Comparison of ENCODE assay signal across 1 cellular context in the genomic region with DNA sequence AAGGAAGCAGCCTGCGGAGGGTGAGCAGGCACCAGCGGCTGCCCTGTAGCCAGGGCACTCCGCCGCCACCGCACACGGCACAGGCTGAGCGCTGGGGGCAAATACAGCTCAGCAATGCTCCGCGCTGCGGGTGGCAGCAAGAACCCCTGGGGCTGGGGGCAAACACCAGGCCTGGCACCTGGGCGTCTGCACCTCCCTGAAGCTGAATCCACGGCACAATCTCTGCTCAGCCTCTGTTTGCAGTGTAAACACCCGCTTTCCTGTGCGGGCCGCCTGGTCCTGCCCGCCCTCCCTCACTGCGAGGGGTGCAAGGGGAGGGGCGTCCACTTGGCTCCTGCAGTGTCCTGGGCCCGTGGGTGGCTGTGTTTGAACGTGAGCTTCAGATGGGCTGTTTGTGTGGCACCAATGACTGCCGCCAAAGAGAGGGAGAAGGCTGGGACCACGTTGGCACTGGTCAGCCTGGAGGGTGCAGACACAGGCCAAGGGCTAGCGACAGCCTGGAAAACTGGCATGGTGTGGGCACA.
A peak's percentile ranks its signal among the peaks of the same experiment; 100 is the strongest.
TF ChIP-seq lines count a peak whose summit lies in the region.

No MANE protein-coding gene starts in this region.

TF ChIP-seq in HepG2, 621 proteins besides CTCF, POLR2A, EP300 and RAD21 (continued from another document and continues in another):
- TF ChIP-seq ZNF720 (CRISPR knock-in tag; IDR thresholded peaks at IDR 0.05) (no peak), NFATC3 (CRISPR knock-in tag; IDR thresholded peaks at IDR 0.05) (no peak), ZNF234 (CRISPR knock-in tag; conservative IDR thresholded peaks at IDR 0.05) (no peak), CCDC6 (CRISPR knock-in tag; IDR thresholded peaks at IDR 0.05) (no peak), ZBTB20 (CRISPR knock-in tag; IDR thresholded peaks at IDR 0.05; ENCODE audit: borderline replicate concordance, low read depth) (0 out of 2 replicates have a peak, but pooled peaks have one; percentile 38), FOXA3 (CRISPR knock-in tag; IDR thresholded peaks at IDR 0.05) (peak; percentile 98), ZSCAN20 (CRISPR knock-in tag; IDR thresholded peaks at IDR 0.05; ENCODE audit: borderline replicate concordance) (no peak), CREM (IDR thresholded peaks at IDR 0.05) (no peak), CREM (CRISPR knock-in tag; IDR thresholded peaks at IDR 0.05) (no peak), SETDB1 (CRISPR knock-in tag; IDR thresholded peaks at IDR 0.05; ENCODE audit: borderline replicate concordance) (no peak), ZXDC (CRISPR knock-in tag; IDR thresholded peaks at IDR 0.05) (no peak), ZNF776 (CRISPR knock-in tag; IDR thresholded peaks at IDR 0.05) (no peak), SYNCRIP (IDR thresholded peaks at IDR 0.05; ENCODE audit: insufficient read depth, low read depth, low read length) (no peak), JARID2 (CRISPR knock-in tag; IDR thresholded peaks at IDR 0.05; ENCODE audit: insufficient replicate concordance) (no peak), HOXA9 (CRISPR knock-in tag; IDR thresholded peaks at IDR 0.05; ENCODE audit: borderline replicate concordance) (no peak), SMAD3 (CRISPR knock-in tag; IDR thresholded peaks at IDR 0.05) (no peak), BRCA1 (CRISPR knock-in tag; IDR thresholded peaks at IDR 0.05) (no peak), ZNF790 (CRISPR knock-in tag; IDR thresholded peaks at IDR 0.05; ENCODE audit: borderline replicate concordance) (no peak), ZNF670 (CRISPR knock-in tag; IDR thresholded peaks at IDR 0.05; ENCODE audit: borderline replicate concordance) (no peak), ZNF577 (CRISPR knock-in tag; IDR thresholded peaks at IDR 0.05; ENCODE audit: borderline replicate concordance, low read depth) (no peak), ZNF550 (CRISPR knock-in tag; IDR thresholded peaks at IDR 0.05; ENCODE audit: borderline replicate concordance) (no peak), ZNF180 (CRISPR knock-in tag; IDR thresholded peaks at IDR 0.05; ENCODE audit: borderline replicate concordance, low read depth) (no peak), CC2D1A (CRISPR knock-in tag; IDR thresholded peaks at IDR 0.05) (no peak), ZNF274 (CRISPR knock-in tag; IDR thresholded peaks at IDR 0.05) (no peak; the same call in 1 of the 2 replicates), ZNF292 (CRISPR knock-in tag; IDR thresholded peaks at IDR 0.05; ENCODE audit: borderline replicate concordance, low read depth) (peak; percentile 97), RXRB (CRISPR knock-in tag; IDR thresholded peaks at IDR 0.05; ENCODE audit: borderline replicate concordance) (no peak; the same call in 1 of the 2 replicates), RAD51 (IDR thresholded peaks at IDR 0.05; ENCODE audit: borderline replicate concordance) (no peak), POGZ (CRISPR knock-in tag; IDR thresholded peaks at IDR 0.05) (peak; percentile 46; the same call in 1 of the 2 replicates), MIER3 (CRISPR knock-in tag; IDR thresholded peaks at IDR 0.05; ENCODE audit: borderline replicate concordance) (peak; percentile 38; the same call in 1 of the 2 replicates), RARG (CRISPR knock-in tag; IDR thresholded peaks at IDR 0.05; ENCODE audit: low read depth) (no peak), E2F2 (CRISPR knock-in tag; IDR thresholded peaks at IDR 0.05; ENCODE audit: borderline replicate concordance) (no peak), TEAD2 (CRISPR knock-in tag; IDR thresholded peaks at IDR 0.05) (no peak), ZNF7 (CRISPR knock-in tag; IDR thresholded peaks at IDR 0.05) (no peak), FOXM1 (CRISPR knock-in tag; IDR thresholded peaks at IDR 0.05) (no peak), ZBTB8A (CRISPR knock-in tag; IDR thresholded peaks at IDR 0.05; ENCODE audit: borderline replicate concordance, low read depth) (no peak), YEATS2 (CRISPR knock-in tag; IDR thresholded peaks at IDR 0.05; ENCODE audit: borderline replicate concordance) (no peak), ATF7 (IDR thresholded peaks at IDR 0.05) (no peak), ATF7 (CRISPR knock-in tag; IDR thresholded peaks at IDR 0.05) (no peak), JUN (CRISPR knock-in tag; IDR thresholded peaks at IDR 0.05) (no peak), ERF (CRISPR knock-in tag; IDR thresholded peaks at IDR 0.05) (peak; percentile 44; the same call in 1 of the 2 replicates), GABPB1 (CRISPR knock-in tag; IDR thresholded peaks at IDR 0.05) (peak; percentile 39; the same call in 1 of the 2 replicates), ZNF20 (CRISPR knock-in tag; IDR thresholded peaks at IDR 0.05) (no peak), HMG20B (CRISPR knock-in tag; conservative IDR thresholded peaks at IDR 0.05) (peak; percentile 80), KDM6A (CRISPR knock-in tag; IDR thresholded peaks at IDR 0.05; ENCODE audit: low read depth) (no peak), AGO1 (IDR thresholded peaks at IDR 0.05; ENCODE audit: low read depth, low read length, poor library complexity, severe bottlenecking) (peak; percentile 43)
- TF ChIP-seq, protein P1, sequence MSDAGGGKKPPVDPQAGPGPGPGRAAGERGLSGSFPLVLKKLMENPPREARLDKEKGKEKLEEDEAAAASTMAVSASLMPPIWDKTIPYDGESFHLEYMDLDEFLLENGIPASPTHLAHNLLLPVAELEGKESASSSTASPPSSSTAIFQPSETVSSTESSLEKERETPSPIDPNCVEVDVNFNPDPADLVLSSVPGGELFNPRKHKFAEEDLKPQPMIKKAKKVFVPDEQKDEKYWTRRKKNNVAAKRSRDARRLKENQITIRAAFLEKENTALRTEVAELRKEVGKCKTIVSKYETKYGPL (CRISPR knock-in tag; IDR thresholded peaks at IDR 0.05) = no peak
- TF ChIP-seq, protein P2, sequence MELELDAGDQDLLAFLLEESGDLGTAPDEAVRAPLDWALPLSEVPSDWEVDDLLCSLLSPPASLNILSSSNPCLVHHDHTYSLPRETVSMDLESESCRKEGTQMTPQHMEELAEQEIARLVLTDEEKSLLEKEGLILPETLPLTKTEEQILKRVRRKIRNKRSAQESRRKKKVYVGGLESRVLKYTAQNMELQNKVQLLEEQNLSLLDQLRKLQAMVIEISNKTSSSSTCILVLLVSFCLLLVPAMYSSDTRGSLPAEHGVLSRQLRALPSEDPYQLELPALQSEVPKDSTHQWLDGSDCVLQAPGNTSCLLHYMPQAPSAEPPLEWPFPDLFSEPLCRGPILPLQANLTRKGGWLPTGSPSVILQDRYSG (CRISPR knock-in tag; IDR thresholded peaks at IDR 0.05) = no peak
- TF ChIP-seq, protein P3, sequence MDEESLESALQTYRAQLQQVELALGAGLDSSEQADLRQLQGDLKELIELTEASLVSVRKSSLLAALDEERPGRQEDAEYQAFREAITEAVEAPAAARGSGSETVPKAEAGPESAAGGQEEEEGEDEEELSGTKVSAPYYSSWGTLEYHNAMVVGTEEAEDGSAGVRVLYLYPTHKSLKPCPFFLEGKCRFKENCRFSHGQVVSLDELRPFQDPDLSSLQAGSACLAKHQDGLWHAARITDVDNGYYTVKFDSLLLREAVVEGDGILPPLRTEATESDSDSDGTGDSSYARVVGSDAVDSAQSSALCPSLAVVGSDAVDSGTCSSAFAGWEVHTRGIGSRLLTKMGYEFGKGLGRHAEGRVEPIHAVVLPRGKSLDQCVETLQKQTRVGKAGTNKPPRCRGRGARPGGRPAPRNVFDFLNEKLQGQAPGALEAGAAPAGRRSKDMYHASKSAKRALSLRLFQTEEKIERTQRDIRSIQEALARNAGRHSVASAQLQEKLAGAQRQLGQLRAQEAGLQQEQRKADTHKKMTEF (CRISPR knock-in tag; IDR thresholded peaks at IDR 0.05) = peak; percentile 26; the same call in 1 of the 2 replicates
- TF ChIP-seq, protein P4, sequence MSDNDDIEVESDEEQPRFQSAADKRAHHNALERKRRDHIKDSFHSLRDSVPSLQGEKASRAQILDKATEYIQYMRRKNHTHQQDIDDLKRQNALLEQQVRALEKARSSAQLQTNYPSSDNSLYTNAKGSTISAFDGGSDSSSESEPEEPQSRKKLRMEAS (IDR thresholded peaks at IDR 0.05) = peak; percentile 58; the same call in 1 of the 2 replicates
- TF ChIP-seq, protein P5, sequence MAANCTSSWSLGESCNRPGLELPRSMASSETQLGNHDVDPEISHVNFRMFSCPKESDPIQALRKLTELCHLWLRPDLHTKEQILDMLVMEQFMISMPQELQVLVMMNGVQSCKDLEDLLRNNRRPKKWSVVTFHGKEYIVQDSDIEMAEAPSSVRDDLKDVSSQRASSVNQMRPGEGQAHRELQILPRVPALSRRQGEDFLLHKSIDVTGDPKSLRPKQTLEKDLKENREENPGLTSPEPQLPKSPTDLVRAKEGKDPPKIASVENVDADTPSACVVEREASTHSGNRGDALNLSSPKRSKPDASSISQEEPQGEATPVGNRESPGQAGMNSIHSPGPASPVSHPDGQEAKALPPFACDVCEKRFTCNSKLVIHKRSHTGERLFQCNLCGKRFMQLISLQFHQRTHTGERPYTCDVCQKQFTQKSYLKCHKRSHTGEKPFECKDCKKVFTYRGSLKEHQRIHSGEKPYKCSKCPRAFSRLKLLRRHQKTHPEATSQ (CRISPR knock-in tag; IDR thresholded peaks at IDR 0.05; ENCODE audit: borderline replicate concordance) = no peak
- TF ChIP-seq, protein P6, sequence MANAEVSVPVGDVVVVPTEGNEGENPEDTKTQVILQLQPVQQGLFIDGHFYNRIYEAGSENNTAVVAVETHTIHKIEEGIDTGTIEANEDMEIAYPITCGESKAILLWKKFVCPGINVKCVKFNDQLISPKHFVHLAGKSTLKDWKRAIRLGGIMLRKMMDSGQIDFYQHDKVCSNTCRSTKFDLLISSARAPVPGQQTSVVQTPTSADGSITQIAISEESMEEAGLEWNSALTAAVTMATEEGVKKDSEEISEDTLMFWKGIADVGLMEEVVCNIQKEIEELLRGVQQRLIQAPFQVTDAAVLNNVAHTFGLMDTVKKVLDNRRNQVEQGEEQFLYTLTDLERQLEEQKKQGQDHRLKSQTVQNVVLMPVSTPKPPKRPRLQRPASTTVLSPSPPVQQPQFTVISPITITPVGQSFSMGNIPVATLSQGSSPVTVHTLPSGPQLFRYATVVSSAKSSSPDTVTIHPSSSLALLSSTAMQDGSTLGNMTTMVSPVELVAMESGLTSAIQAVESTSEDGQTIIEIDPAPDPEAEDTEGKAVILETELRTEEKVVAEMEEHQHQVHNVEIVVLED (CRISPR knock-in tag; IDR thresholded peaks at IDR 0.05; ENCODE audit: borderline replicate concordance) = peak; percentile 32; the same call in 1 of the 2 replicates
- TF ChIP-seq, protein P7, sequence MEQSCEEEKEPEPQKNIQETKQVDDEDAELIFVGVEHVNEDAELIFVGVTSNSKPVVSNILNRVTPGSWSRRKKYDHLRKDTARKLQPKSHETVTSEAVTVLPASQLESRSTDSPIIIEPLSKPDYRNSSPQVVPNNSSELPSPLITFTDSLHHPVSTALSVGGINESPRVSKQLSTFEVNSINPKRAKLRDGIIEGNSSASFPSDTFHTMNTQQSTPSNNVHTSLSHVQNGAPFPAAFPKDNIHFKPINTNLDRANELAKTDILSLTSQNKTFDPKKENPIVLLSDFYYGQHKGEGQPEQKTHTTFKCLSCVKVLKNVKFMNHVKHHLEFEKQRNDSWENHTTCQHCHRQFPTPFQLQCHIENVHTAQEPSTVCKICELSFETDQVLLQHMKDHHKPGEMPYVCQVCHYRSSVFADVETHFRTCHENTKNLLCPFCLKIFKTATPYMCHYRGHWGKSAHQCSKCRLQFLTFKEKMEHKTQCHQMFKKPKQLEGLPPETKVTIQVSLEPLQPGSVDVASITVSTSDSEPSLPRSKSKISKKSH (CRISPR knock-in tag; IDR thresholded peaks at IDR 0.05; ENCODE audit: borderline replicate concordance) = no peak
- TF ChIP-seq, protein P8, sequence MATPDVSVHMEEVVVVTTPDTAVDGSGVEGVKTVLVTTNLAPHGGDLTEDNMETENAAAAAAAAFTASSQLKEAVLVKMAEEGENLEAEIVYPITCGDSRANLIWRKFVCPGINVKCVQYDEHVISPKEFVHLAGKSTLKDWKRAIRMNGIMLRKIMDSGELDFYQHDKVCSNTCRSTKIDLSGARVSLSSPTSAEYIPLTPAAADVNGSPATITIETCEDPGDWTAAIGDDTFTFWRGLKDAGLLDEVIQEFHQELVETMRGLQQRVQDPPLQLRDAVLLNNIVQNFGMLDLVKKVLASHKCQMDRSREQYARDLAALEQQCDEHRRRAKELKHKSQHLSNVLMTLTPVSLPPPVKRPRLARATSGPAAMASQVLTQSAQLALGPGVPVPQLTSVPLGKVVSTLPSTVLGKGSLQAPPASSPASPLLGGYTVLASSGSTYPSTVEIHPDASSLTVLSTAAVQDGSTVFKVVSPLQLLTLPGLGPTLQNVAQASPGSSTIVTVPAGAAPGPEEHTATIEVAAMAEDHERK (CRISPR knock-in tag; IDR thresholded peaks at IDR 0.05; ENCODE audit: low read depth) = no peak
- TF ChIP-seq, protein P9, sequence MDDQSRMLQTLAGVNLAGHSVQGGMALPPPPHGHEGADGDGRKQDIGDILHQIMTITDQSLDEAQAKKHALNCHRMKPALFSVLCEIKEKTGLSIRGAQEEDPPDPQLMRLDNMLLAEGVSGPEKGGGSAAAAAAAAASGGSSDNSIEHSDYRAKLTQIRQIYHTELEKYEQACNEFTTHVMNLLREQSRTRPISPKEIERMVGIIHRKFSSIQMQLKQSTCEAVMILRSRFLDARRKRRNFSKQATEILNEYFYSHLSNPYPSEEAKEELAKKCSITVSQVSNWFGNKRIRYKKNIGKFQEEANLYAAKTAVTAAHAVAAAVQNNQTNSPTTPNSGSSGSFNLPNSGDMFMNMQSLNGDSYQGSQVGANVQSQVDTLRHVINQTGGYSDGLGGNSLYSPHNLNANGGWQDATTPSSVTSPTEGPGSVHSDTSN (CRISPR knock-in tag; IDR thresholded peaks at IDR 0.05; ENCODE audit: borderline replicate concordance) = no peak
